Comparison of ENCODE assay signal across 9 cellular contexts in genomic region chr1:26833432-26834405, GRCh38. TPM values are rescaled to one million over a fixed set of nuclear protein-coding genes. Genes with fewer than 3 reads are reported as not detected.
DNase-seq lines count a peak whose midpoint lies in the region; ATAC-seq and TF ChIP-seq lines count a peak whose summit lies in the region.
"Had no signal": no experiment of that assay in that cellular context is flagged by ENCODE, and none has a peak within 500 bp of the region (broad histone marks: within the 10 kb centered on the region; RNA-seq: fewer than 3 reads in every experiment).

No MANE protein-coding gene starts in this region.

- H3K27ac Mint-ChIP-seq in naive thymus-derived CD4-positive, alpha-beta T cell, result peak overlapping the region; percentile 95 to 100 (median 99)
- H3K27ac Mint-ChIP-seq in Caco-2 (ENCODE audit: unreplicated experiment), result no peak overlapping the region

- ATAC-seq in GM21528 (IDR thresholded peaks at IDR 0.05; ENCODE audit: low FRiP score, unreplicated experiment), result peak; percentile 63
- peak; percentile 97 for ATAC-seq in naive thymus-derived CD4-positive, alpha-beta T cell

- peaks cover 50 to 75% (median 64%) of the 10 kb centered on the region in 7 donors for H3K4me1 Mint-ChIP-seq in naive thymus-derived CD4-positive, alpha-beta T cell
- H3K4me1 Mint-ChIP-seq in Caco-2 (ENCODE audit: low read depth, unreplicated experiment), result no peaks in the 10 kb centered on the region

- DNase-seq in GF-D8 (lab: John Stamatoyannopoulos, UW), result peak; percentile 85
- DNase-seq in NB4 (ENCODE audit: low read depth), result peak; percentile 76
- DNase-seq in activated T-helper 1 cell treated with Interleukin-2 at 50 U/mL for 16 hours (ENCODE audit: low read depth), result peak; percentile 83
- DNase-seq in naive thymus-derived CD4-positive, alpha-beta T cell, result peak; percentile 59 to 95 (median 88)
- DNase-seq in ureter (ENCODE audit: low spot score), result peak; percentile 56
- DNase-seq in AG08396 (ENCODE audit: low spot score), result no peak
- DNase-seq in Caco-2, result no peak

- no peaks in the 10 kb centered on the region for H3K9me3 Mint-ChIP-seq in naive thymus-derived CD4-positive, alpha-beta T cell
- no peaks in the 10 kb centered on the region for H3K9me3 Mint-ChIP-seq in Caco-2 (ENCODE audit: unreplicated experiment)

- no peaks in the 10 kb centered on the region for H3K27me3 Mint-ChIP-seq in naive thymus-derived CD4-positive, alpha-beta T cell
- no peaks in the 10 kb centered on the region for H3K27me3 Mint-ChIP-seq in Caco-2 (ENCODE audit: insufficient read depth, unreplicated experiment)

- H3K4me1 ChIP-seq in naive thymus-derived CD4-positive, alpha-beta T cell (ENCODE audit: control insufficient read depth in 2 of 2, insufficient read depth in 2 of 2, low read length in 2 of 2), result peaks cover 49% of the 10 kb centered on the region in 2 donors
- H3K4me1 ChIP-seq in Caco-2, result no peaks in the 10 kb centered on the region

- intact Hi-C loops in naive thymus-derived CD4-positive, alpha-beta T cell (cut with micrococcal nuclease), result loop anchor here (1.0 to 2.0 kb wide), 8 partner anchors 13 to 361 kb away; partner anchors contain the start of gene HMGN2 (in 1 of the 2)
- intact Hi-C loops in Caco-2 (cut with micrococcal nuclease; ENCODE audit: unreplicated experiment), result no loop called here

- H3K4me3 ChIP-seq in NB4 (ENCODE audit: low read depth, low read length) (no peak overlapping the region), Caco-2 (ENCODE audit: low read depth, low read length) (no peak overlapping the region)
- peak overlapping the region; percentile 59 for H3K4me3 ChIP-seq in naive thymus-derived CD4-positive, alpha-beta T cell (ENCODE audit: low read length)

- H3K36me3 ChIP-seq in naive thymus-derived CD4-positive, alpha-beta T cell (ENCODE audit: control insufficient read depth in 2 of 3, insufficient read depth in 3 of 3, low read length in 3 of 3), result peaks cover 13 to 50% (median 17%) of the 10 kb centered on the region in 3 experiments
- H3K36me3 ChIP-seq in Caco-2 (ENCODE audit: control insufficient read depth, insufficient read depth, low read length), result no peaks in the 10 kb centered on the region; the same call in 1 of the 2 replicates

- TF ChIP-seq CTCF in NB4 (IDR thresholded peaks at IDR 0.05; ENCODE audit: low read depth, low read length) (no peak), Caco-2 (IDR thresholded peaks at IDR 0.05; ENCODE audit: insufficient read depth in 1 of 2, low read depth in 1 of 2, low read length in 1 of 2, severe bottlenecking in 1 of 2, unreplicated experiment in 1 of 2) (no peak)

- H3K27ac ChIP-seq in naive thymus-derived CD4-positive, alpha-beta T cell (ENCODE audit: low read depth, low read length), result peak overlapping the region; percentile 99

- peak overlapping the region; percentile 69 to 87 (median 84) for H3K4me3 Mint-ChIP-seq in naive thymus-derived CD4-positive, alpha-beta T cell
- no peak overlapping the region for H3K4me3 Mint-ChIP-seq in Caco-2 (ENCODE audit: unreplicated experiment)

- H3K27me3 ChIP-seq in naive thymus-derived CD4-positive, alpha-beta T cell (ENCODE audit: control insufficient read depth in 2 of 2, insufficient read depth in 2 of 2, low read length in 2 of 2), result no peaks in the 10 kb centered on the region
- H3K27me3 ChIP-seq in Caco-2 (replicated peaks; ENCODE audit: control insufficient read depth, insufficient read depth, low read length), result no peaks in the 10 kb centered on the region

- peaks cover 4 to 51% (median 11%) of the 10 kb centered on the region in 5 donors for H3K36me3 Mint-ChIP-seq in naive thymus-derived CD4-positive, alpha-beta T cell
- peaks cover 7% of the 10 kb centered on the region for H3K36me3 Mint-ChIP-seq in Caco-2 (ENCODE audit: insufficient read depth, unreplicated experiment)

- POLR2A ChIA-PET in naive thymus-derived CD4-positive, alpha-beta T cell (lab: Charles Lee), result interaction anchor here (0.5 to 3.1 kb wide), 21 partner anchors 9 to 1059 kb away, joined by 3 to 34 read pairs (median 4); partner anchors contain the start of genes GPATCH3, GPN2, HMGN2 and KDF1
- POLR2A ChIA-PET in Caco-2 (lab: Charles Lee), result no interaction called here

- TF ChIP-seq POLR2A in NB4 (IDR thresholded peaks at IDR 0.05; ENCODE audit: extremely low read depth, insufficient read length), result no peak

- CTCF ChIA-PET in naive thymus-derived CD4-positive, alpha-beta T cell (lab: Charles Lee), result interaction anchor here (0.6 to 2.8 kb wide), 19 partner anchors 9 to 1233 kb away, joined by 3 to 27 read pairs (median 4); partner anchors contain the start of gene PIGV
- CTCF ChIA-PET in Caco-2 (lab: Charles Lee), result no interaction called here

- BruUV-seq in Caco-2 (replicated peaks; lab: Mats Ljungman, UMichigan), result no TSS peak

- H3K9me3 ChIP-seq in naive thymus-derived CD4-positive, alpha-beta T cell (ENCODE audit: control insufficient read depth in 2 of 3, low read length in 3 of 3), result no peaks in the 10 kb centered on the region
- no peaks in the 10 kb centered on the region for H3K9me3 ChIP-seq in Caco-2

RNA-seq across cellular contexts. Expression of gene ZDHHC18, which starts 7.2 kb away (rescaled TPM):
- 10 to 100 TPM; 36.4 to 72.4 (median 39.7) TPM for total RNA-seq in naive thymus-derived CD4-positive, alpha-beta T cell
- polyA plus RNA-seq in naive thymus-derived CD4-positive, alpha-beta T cell, result 10 to 100 TPM in 1 of 2 donors, 1 to 10 TPM in 1; 3.1 to 11.0 TPM
- total RNA-seq in ureter (21.0 TPM), Caco-2 (2022) (21.3 and 21.9 TPM in 2 replicates)

RNA-seq across cellular contexts. Expression of gene SFN, which starts 29.2 kb away (rescaled TPM):
- 1 to 10 TPM in 4 of 5 experiments, under 1 TPM in 1; 0.74 to 1.9 (median 1.4) TPM for total RNA-seq in naive thymus-derived CD4-positive, alpha-beta T cell
- not detected for polyA plus RNA-seq in naive thymus-derived CD4-positive, alpha-beta T cell
- total RNA-seq in ureter (93.7 TPM), Caco-2 (2022) (21.4 and 22.1 TPM in 2 replicates)
- total RNA-seq: fibroblast of lung had no signal

RNA-seq across cellular contexts. Expression of gene PIGV, which starts 46.0 kb away (rescaled TPM):
- 10 to 100 TPM in 4 of 5 experiments, 1 to 10 TPM in 1; 8.4 to 17.9 (median 16.7) TPM for total RNA-seq in naive thymus-derived CD4-positive, alpha-beta T cell
- 10 to 100 TPM in 1 of 2 donors, 1 to 10 TPM in 1; 7.0 to 11.3 TPM for polyA plus RNA-seq in naive thymus-derived CD4-positive, alpha-beta T cell
- total RNA-seq in ureter (17.0 TPM), Caco-2 (2022) (10.0 and 12.3 TPM in 2 replicates)

RNA-seq across cellular contexts. Expression of gene GPN2, which starts 56.4 kb away (rescaled TPM):
- total RNA-seq in naive thymus-derived CD4-positive, alpha-beta T cell, result 10 to 100 TPM; 22.1 to 50.6 (median 34.8) TPM
- 10 to 100 TPM in 1 of 2 donors, 1 to 10 TPM in 1; 9.1 to 20.4 TPM for polyA plus RNA-seq in naive thymus-derived CD4-positive, alpha-beta T cell
- 47.3 TPM for total RNA-seq in ureter
- 31.2 and 32.0 TPM in 2 replicates for total RNA-seq in Caco-2 (2022)

Comparison
In these comparisons a context has a peak if more than half of its experiments do, and no peak if none do; other contexts are left out.
1. DNase-seq: peak in GF-D8 (single experiment), NB4 (single experiment), activated T-helper 1 cell treated with Interleukin-2 at 50 U/mL for 16 hours (single experiment), naive thymus-derived CD4-positive, alpha-beta T cell (9 of 9) and ureter (single experiment); none in AG08396 (single experiment) and Caco-2 (0 of 2).